Comparison of ENCODE assay signal across 9 cellular contexts in genomic region chr6:37239511-37239910, GRCh38. TPM values are rescaled to one million over a fixed set of nuclear protein-coding genes. Genes with fewer than 3 reads are reported as not detected.
DNase-seq lines count a peak whose midpoint lies in the region; ATAC-seq and TF ChIP-seq lines count a peak whose summit lies in the region.
"Had no signal": no experiment of that assay in that cellular context is flagged by ENCODE, and none has a peak within 500 bp of the region (broad histone marks: within the 10 kb centered on the region; RNA-seq: fewer than 3 reads in every experiment).

No MANE protein-coding gene starts in this region.

- peak overlapping the region; percentile 92 for H3K27ac Mint-ChIP-seq in activated naive CD8-positive, alpha-beta T cell treated with anti-CD3 and anti-CD28 coated beads, Interleukin-2, amount 50 U/mL, for 24 hours
- H3K27ac Mint-ChIP-seq in stimulated activated effector memory CD8-positive, alpha-beta T cell treated with anti-CD3 and anti-CD28 coated beads, Interleukin-12 subunit alpha, Interleukin-12 subunit beta, amount 100 ng/mL, for 72 hours = peak overlapping the region; percentile 85

- no peak overlapping the region for H2AFZ ChIP-seq in KMS-11 (ENCODE audit: low read depth)

- H3K27ac ChIP-seq in KMS-11 (no peak overlapping the region), heart right ventricle (peak overlapping the region; percentile 32 to 92 (median 77))

- H3K9me3 Mint-ChIP-seq in activated naive CD8-positive, alpha-beta T cell treated with anti-CD3 and anti-CD28 coated beads, Interleukin-2, amount 50 U/mL, for 24 hours = no peaks in the 10 kb centered on the region
- no peaks in the 10 kb centered on the region for H3K9me3 Mint-ChIP-seq in stimulated activated effector memory CD8-positive, alpha-beta T cell treated with anti-CD3 and anti-CD28 coated beads, Interleukin-12 subunit alpha, Interleukin-12 subunit beta, amount 100 ng/mL, for 72 hours

- H3K4me2 ChIP-seq in KMS-11 = 0 out of 2 replicates have a peak overlapping the region, but pooled peaks have one; percentile 18

- WGBS in heart right ventricle, 2 donors = 81% methylated on average over 3 of the region's 3 CpGs

- H3K4me3 Mint-ChIP-seq in activated naive CD8-positive, alpha-beta T cell treated with anti-CD3 and anti-CD28 coated beads, Interleukin-2, amount 50 U/mL, for 24 hours = peak overlapping the region; percentile 21
- peak overlapping the region; percentile 30 for H3K4me3 Mint-ChIP-seq in stimulated activated effector memory CD8-positive, alpha-beta T cell treated with anti-CD3 and anti-CD28 coated beads, Interleukin-12 subunit alpha, Interleukin-12 subunit beta, amount 100 ng/mL, for 72 hours

- peaks cover 13% of the 10 kb centered on the region for H3K4me1 ChIP-seq in KMS-11 (ENCODE audit: low read depth, poor library complexity, severe bottlenecking)
- peaks cover 3 to 64% (median 36%) of the 10 kb centered on the region in 9 donors for H3K4me1 ChIP-seq in heart right ventricle

- no peaks in the 10 kb centered on the region for H3K79me2 ChIP-seq in KMS-11 (ENCODE audit: insufficient read depth, low read depth)

- H3K36me3 ChIP-seq in KMS-11 (ENCODE audit: insufficient read depth) (no peaks in the 10 kb centered on the region), heart right ventricle (no peaks in the 10 kb centered on the region)

- DNase-seq in activated naive CD8-positive, alpha-beta T cell treated with anti-CD3 and anti-CD28 coated beads, Interleukin-2, amount 50 U/mL, for 24 hours = no peak
- DNase-seq in heart right ventricle = no peak
- no peak for DNase-seq in stimulated activated effector memory CD8-positive, alpha-beta T cell treated with anti-CD3 and anti-CD28 coated beads, Interleukin-12 subunit alpha, Interleukin-12 subunit beta, amount 100 ng/mL, for 72 hours (ENCODE audit: low spot score in 2 of 2)
- DNase-seq in stimulated activated CD4-positive, alpha-beta T cell treated with anti-CD3 and anti-CD28 coated beads, Interleukin-2, amount 100 ng/mL, for 48 hours = no peak
- no peak for DNase-seq in activated gamma-delta T cell (lab: John Stamatoyannopoulos, UW)
- DNase-seq in NCI-H446 (lab: John Stamatoyannopoulos, UW) = no peak
- DNase-seq: NCI-H1930 had no signal

- H3K27me3 ChIP-seq in KMS-11 (ENCODE audit: insufficient read depth, low read depth) = no peaks in the 10 kb centered on the region
- H3K27me3 ChIP-seq in heart right ventricle = no peaks in the 10 kb centered on the region

- ATAC-seq in activated naive CD8-positive, alpha-beta T cell treated with anti-CD3 and anti-CD28 coated beads, Interleukin-2, amount 50 U/mL, for 24 hours = no peak
- no peak for ATAC-seq in heart right ventricle
- no peak for ATAC-seq in stimulated activated effector memory CD8-positive, alpha-beta T cell treated with anti-CD3 and anti-CD28 coated beads, Interleukin-12 subunit alpha, Interleukin-12 subunit beta, amount 100 ng/mL, for 72 hours
- ATAC-seq in GM21528 (IDR thresholded peaks at IDR 0.05; ENCODE audit: low FRiP score, unreplicated experiment) = no peak

- H3K9me3 ChIP-seq in heart right ventricle = no peaks in the 10 kb centered on the region

- H4K20me1 ChIP-seq in KMS-11 (ENCODE audit: insufficient read depth) = no peaks in the 10 kb centered on the region

- peaks cover 42% of the 10 kb centered on the region for H3K4me1 Mint-ChIP-seq in activated naive CD8-positive, alpha-beta T cell treated with anti-CD3 and anti-CD28 coated beads, Interleukin-2, amount 50 U/mL, for 24 hours
- H3K4me1 Mint-ChIP-seq in stimulated activated effector memory CD8-positive, alpha-beta T cell treated with anti-CD3 and anti-CD28 coated beads, Interleukin-12 subunit alpha, Interleukin-12 subunit beta, amount 100 ng/mL, for 72 hours = peaks cover 45% of the 10 kb centered on the region

- H3K9ac ChIP-seq in KMS-11 = no peak overlapping the region

- TF ChIP-seq CTCF in KMS-11 (conservative IDR thresholded peaks at IDR 0.05; ENCODE audit: low read depth, low read length) (no peak), heart right ventricle (IDR thresholded peaks at IDR 0.05) (no peak)

- H3K4me3 ChIP-seq in KMS-11 (IDR thresholded peaks at IDR 0.05; ENCODE audit: insufficient read depth, low read depth, low read length) (no peak overlapping the region), heart right ventricle (no peak overlapping the region)

- no peaks in the 10 kb centered on the region for H3K36me3 Mint-ChIP-seq in activated naive CD8-positive, alpha-beta T cell treated with anti-CD3 and anti-CD28 coated beads, Interleukin-2, amount 50 U/mL, for 24 hours (ENCODE audit: low read depth)
- H3K36me3 Mint-ChIP-seq in stimulated activated effector memory CD8-positive, alpha-beta T cell treated with anti-CD3 and anti-CD28 coated beads, Interleukin-12 subunit alpha, Interleukin-12 subunit beta, amount 100 ng/mL, for 72 hours = peaks cover 12% of the 10 kb centered on the region

- H3K27me3 Mint-ChIP-seq in activated naive CD8-positive, alpha-beta T cell treated with anti-CD3 and anti-CD28 coated beads, Interleukin-2, amount 50 U/mL, for 24 hours = no peaks in the 10 kb centered on the region

- intact Hi-C loops in heart right ventricle (cut with DNase I) = no loop called here

RNA-seq across cellular contexts. Expression of gene TBC1D22B, which starts 18.1 kb away (rescaled TPM):
- total RNA-seq in heart right ventricle = 1 to 10 TPM; 5.4 to 8.1 (median 6.6) TPM
- 1 to 10 TPM; 5.0 to 5.8 TPM for polyA plus RNA-seq in heart right ventricle

RNA-seq across cellular contexts. Expression of gene TMEM217, which starts 18.4 kb away (rescaled TPM):
- total RNA-seq in heart right ventricle = 1 to 10 TPM in 1 of 10 donors, under 1 TPM in 7, not detected in 2; 0.20 to 1.1 (median 0.41) TPM
- polyA plus RNA-seq in heart right ventricle = under 1 TPM; 0.29 to 0.64 TPM
